In the genomic region with DNA sequence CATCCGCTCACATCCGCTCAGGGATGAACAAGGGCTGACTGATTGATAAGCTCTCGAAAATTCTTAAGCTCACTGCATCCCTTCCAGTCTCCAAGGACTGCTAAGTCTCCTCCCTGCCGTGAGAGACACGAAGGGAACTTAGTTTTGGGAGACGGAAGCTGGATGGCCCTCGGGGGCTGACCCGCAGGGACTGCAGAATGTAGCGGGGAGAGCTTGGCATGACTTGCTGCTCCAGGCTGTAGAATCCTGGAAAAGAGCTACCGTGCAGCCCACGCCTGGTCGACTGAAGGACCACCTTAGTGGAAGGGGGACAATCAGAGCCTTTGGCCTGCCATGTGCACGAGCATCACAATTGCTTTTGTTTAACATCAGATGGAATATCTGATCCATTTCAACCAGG, we compare ENCODE assay signal across 1 cellular context.
A peak's percentile ranks its signal among the peaks of the same experiment; 100 is the strongest.
TF ChIP-seq lines count a peak whose summit lies in the region.

No MANE protein-coding gene starts in this region.

TF ChIP-seq in HepG2, 621 proteins besides CTCF, POLR2A, EP300 and RAD21:
- TF ChIP-seq MEF2D (CRISPR knock-in tag; IDR thresholded peaks at IDR 0.05) (no peak), GATAD2A (CRISPR knock-in tag; IDR thresholded peaks at IDR 0.05) (no peak), ZBTB38 (CRISPR knock-in tag; IDR thresholded peaks at IDR 0.05) (0 out of 2 replicates have a peak, but pooled peaks have one; percentile 26)
- TF ChIP-seq, protein P1, sequence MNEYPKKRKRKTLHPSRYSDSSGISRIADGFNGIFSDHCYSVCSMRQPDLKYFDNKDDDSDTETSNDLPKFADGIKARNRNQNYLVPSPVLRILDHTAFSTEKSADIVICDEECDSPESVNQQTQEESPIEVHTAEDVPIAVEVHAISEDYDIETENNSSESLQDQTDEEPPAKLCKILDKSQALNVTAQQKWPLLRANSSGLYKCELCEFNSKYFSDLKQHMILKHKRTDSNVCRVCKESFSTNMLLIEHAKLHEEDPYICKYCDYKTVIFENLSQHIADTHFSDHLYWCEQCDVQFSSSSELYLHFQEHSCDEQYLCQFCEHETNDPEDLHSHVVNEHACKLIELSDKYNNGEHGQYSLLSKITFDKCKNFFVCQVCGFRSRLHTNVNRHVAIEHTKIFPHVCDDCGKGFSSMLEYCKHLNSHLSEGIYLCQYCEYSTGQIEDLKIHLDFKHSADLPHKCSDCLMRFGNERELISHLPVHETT (CRISPR knock-in tag; conservative IDR thresholded peaks at IDR 0.05), result no peak
